1 cellular context compared by ENCODE assay signal in the genomic region with DNA sequence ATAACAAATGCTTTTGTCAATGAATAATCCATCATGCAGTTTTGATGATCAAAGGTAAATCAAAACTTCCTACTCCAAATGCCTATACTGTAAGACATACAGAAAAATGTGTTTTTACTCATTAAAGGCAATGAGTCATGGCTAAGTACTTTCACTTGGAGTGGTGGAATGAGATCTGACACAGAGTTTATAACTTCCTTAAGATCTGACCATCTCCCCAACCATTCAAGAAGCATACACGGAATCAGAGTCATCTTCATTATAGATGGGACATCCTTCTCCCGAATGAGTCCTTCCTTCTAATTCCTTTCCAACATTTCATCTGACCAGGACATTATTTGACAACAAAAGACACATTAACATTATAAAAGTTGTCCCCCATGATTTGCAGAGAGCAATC.
TF ChIP-seq lines count a peak whose summit lies in the region.

No MANE protein-coding gene starts in this region.

TF ChIP-seq in endothelial cell of umbilical vein, 7 proteins besides CTCF, POLR2A, EP300 and RAD21:
- peak; percentile 25 for TF ChIP-seq FOS (IDR thresholded peaks at IDR 0.05; ENCODE audit: borderline replicate concordance, insufficient read depth, low read length)
